30 cellular contexts compared by ENCODE assay signal in genomic region chr4:71913275-71913674, GRCh38.
"Had no signal": no experiment of that assay in that cellular context is flagged by ENCODE, and none has a peak within 500 bp of the region (broad histone marks: within the 10 kb centered on the region; RNA-seq: fewer than 3 reads in every experiment).

No MANE protein-coding gene starts in this region.

- DNase-seq: activated effector memory CD4-positive, alpha-beta T cell treated with anti-CD3 and anti-CD28 coated beads, Interleukin-2, amount 50 U/mL, for 16 hours; activated effector memory CD4-positive, alpha-beta T cell treated with Interleukin-2 at 50 U/mL for 16 hours; activated gamma-delta T cell; activated gamma-delta T cell treated with Interleukin-2 at 50 U/mL for 16 hours; activated naive CD4-positive, alpha-beta T cell; activated naive CD4-positive, alpha-beta T cell treated with anti-CD3 and anti-CD28 coated beads for 36 hours; activated naive CD4-positive, alpha-beta T cell treated with anti-CD3 and anti-CD28 coated beads, Interleukin-2, amount 10 ng/mL, durations not matched to agents 7 days and 5 days; activated naive CD4-positive, alpha-beta T cell treated with anti-CD3 and anti-CD28 coated beads, Interleukin-2, amount 50 U/mL, for 16 hours; activated naive CD4-positive, alpha-beta T cell treated with Interleukin-2 at 50 U/mL for 16 hours; activated naive CD8-positive, alpha-beta T cell treated with anti-CD3 and anti-CD28 coated beads for 36 hours; activated naive CD8-positive, alpha-beta T cell treated with anti-CD3 and anti-CD28 coated beads, Interleukin-2, amount 10 ng/mL, durations not matched to agents 7 days and 5 days; activated naive CD8-positive, alpha-beta T cell treated with anti-CD3 and anti-CD28 coated beads, Interleukin-2, amount 50 U/mL, for 24 hours; activated T-cell treated with anti-CD3 and anti-CD28 coated beads, Interleukin-2, amount 50 U/mL, for 1 hour; activated T-cell treated with anti-CD3 and anti-CD28 coated beads, Interleukin-2, amount 50 U/mL, for 24 hours; activated T-cell treated with anti-CD3 and anti-CD28 coated beads, Interleukin-2, amount 50 U/mL, for 4 hours; activated T-cell treated with anti-CD3 and anti-CD28 coated beads, Interleukin-2, amount 50 U/mL, for 48 hours; activated T-cell treated with anti-CD3 and anti-CD28 coated beads, Interleukin-2, amount 50 U/mL, for 72 hours; adrenal gland; amniotic stem cell; amygdala; anterior cingulate cortex; aorta; body of pancreas; brain microvascular endothelial cell; caudate nucleus; central memory CD4-positive, alpha-beta T cell; cerebellar nuclear complex had no signal

- H3K9me3 ChIP-seq: adrenal gland, ascending aorta, body of pancreas, breast epithelium had no signal

- H3K27me3 ChIP-seq: adrenal gland, ascending aorta, body of pancreas, brain microvascular endothelial cell, breast epithelium, cardiac muscle cell had no signal

- H3K27ac ChIP-seq: adrenal gland, ascending aorta, body of pancreas, brain microvascular endothelial cell, breast epithelium, cardiac muscle cell had no signal

- H3K4me3 ChIP-seq: adrenal gland, ascending aorta, body of pancreas, breast epithelium, cardiac muscle cell had no signal

- H3K36me3 ChIP-seq: adrenal gland, ascending aorta, brain microvascular endothelial cell, breast epithelium, cardiac muscle cell had no signal
